In the genomic region with DNA sequence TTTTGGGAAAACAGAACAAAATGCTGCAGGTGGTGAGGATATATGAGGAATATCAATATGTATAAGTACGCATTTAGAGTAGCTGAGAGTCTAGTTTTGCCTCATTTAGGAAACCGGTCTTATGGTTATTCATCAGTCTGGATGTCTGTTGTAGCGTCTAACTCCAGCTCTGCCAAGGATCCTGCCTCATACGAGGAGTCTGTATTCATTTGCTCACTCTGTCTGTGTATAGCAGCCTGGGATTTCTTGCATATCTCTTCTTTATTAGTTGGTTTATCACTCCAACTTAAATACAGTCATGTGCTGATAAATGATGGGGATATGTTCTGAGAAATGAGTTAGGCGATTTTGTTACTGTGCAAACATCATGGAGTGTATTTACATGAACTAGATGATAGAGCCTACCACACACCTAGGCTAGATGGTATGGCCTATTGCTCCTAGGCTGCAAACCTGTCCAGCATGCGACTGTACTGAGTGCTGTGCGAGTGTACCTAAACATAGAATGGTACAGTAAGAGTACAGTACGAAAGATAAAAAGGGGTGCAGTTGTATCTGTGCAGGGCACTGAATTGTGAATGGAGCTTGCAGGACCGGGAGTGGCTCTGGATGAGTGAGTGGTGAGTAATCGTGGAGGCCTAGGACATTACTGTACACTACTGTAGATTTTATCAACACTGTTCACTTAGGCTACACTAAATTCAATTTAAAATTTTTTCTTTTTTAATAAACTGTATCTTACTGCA, we compare ENCODE assay signal across 13 cellular contexts.
DNase-seq lines count a peak whose midpoint lies in the region; ATAC-seq and TF ChIP-seq lines count a peak whose summit lies in the region.
"Had no signal": no experiment of that assay in that cellular context is flagged by ENCODE, and none has a peak within 500 bp of the region (broad histone marks: within the 10 kb centered on the region; RNA-seq: fewer than 3 reads in every experiment).

No MANE protein-coding gene starts in this region.

- ATAC-seq in GM23338 (no peak), GM21423 (IDR thresholded peaks at IDR 0.05; ENCODE audit: unreplicated experiment) (no peak), HG03045 (IDR thresholded peaks at IDR 0.05; ENCODE audit: unreplicated experiment) (no peak), HG02852 (IDR thresholded peaks at IDR 0.05; ENCODE audit: unreplicated experiment) (no peak)

- H3K4me3 ChIP-seq in GM23338, result no peak overlapping the region
- H3K4me3 ChIP-seq in retinal pigment epithelial cell (ENCODE audit: low read length), result no peak overlapping the region
- H3K4me3 ChIP-seq: SK-N-MC had no signal

- no peaks in the 10 kb centered on the region for H3K36me3 Mint-ChIP-seq in GM23338 (ENCODE audit: low read depth)

- no peaks in the 10 kb centered on the region for H4K20me1 ChIP-seq in GM23338 (replicated peaks; ENCODE audit: insufficient read depth)

- H3K4me1 ChIP-seq in GM23338 (ENCODE audit: insufficient read depth), result no peaks in the 10 kb centered on the region

- no peaks in the 10 kb centered on the region for H3K9me3 Mint-ChIP-seq in GM23338
- H3K9me3 Mint-ChIP-seq: activated naive CD8-positive, alpha-beta T cell treated with anti-CD3 and anti-CD28 coated beads, Interleukin-2, amount 10 ng/mL, durations not matched to agents 7 days and 5 days had no signal

- no peak overlapping the region for H3K27ac ChIP-seq in GM23338 (ENCODE audit: low read depth)
- H3K27ac ChIP-seq: SK-N-MC had no signal

- H3K4me1 Mint-ChIP-seq in GM23338, result peaks cover 2% of the 10 kb centered on the region; the same call in 1 of the 3 replicates

- no peak overlapping the region for H3K4me3 Mint-ChIP-seq in GM23338
- H3K4me3 Mint-ChIP-seq: activated CD4-positive, alpha-beta memory T cell treated with anti-CD3 and anti-CD28 coated beads for 36 hours; activated naive CD8-positive, alpha-beta T cell treated with anti-CD3 and anti-CD28 coated beads, Interleukin-2, amount 10 ng/mL, durations not matched to agents 7 days and 5 days had no signal

- DNase-seq in GM23338 (ENCODE audit: low spot score) (no peak), RPMI7951 (ENCODE audit: low read depth) (peak; percentile 72), fibroblast of gingiva (ENCODE audit: low read depth) (peak; percentile 9), retinal pigment epithelial cell (ENCODE audit: low read depth) (peak; percentile 40)
- no peak for DNase-seq in stimulated activated naive CD4-positive, alpha-beta T cell (lab: John Stamatoyannopoulos, UW)
- DNase-seq: activated CD4-positive, alpha-beta memory T cell treated with anti-CD3 and anti-CD28 coated beads for 36 hours; activated naive CD8-positive, alpha-beta T cell treated with anti-CD3 and anti-CD28 coated beads, Interleukin-2, amount 10 ng/mL, durations not matched to agents 7 days and 5 days; DND-41; NCI-H1694 had no signal

- H3K27me3 ChIP-seq in GM23338 (ENCODE audit: insufficient read depth), result no peaks in the 10 kb centered on the region

- H3K79me2 ChIP-seq in GM23338 (replicated peaks; ENCODE audit: insufficient read depth), result no peaks in the 10 kb centered on the region

- no peaks in the 10 kb centered on the region for H3K36me3 ChIP-seq in GM23338 (ENCODE audit: insufficient read depth)

- TF ChIP-seq CTCF in GM23338 (conservative IDR thresholded peaks at IDR 0.05; ENCODE audit: low read depth in 2 of 2) (no peak), retinal pigment epithelial cell (conservative IDR thresholded peaks at IDR 0.05; ENCODE audit: low read depth, low read length) (no peak)

- no peaks in the 10 kb centered on the region for H3K9me2 ChIP-seq in GM23338 (ENCODE audit: insufficient read depth)

- H3K27me3 Mint-ChIP-seq in GM23338 (ENCODE audit: insufficient read depth, low read depth, poor library complexity), result no peaks in the 10 kb centered on the region
- H3K27me3 Mint-ChIP-seq: activated CD4-positive, alpha-beta memory T cell treated with anti-CD3 and anti-CD28 coated beads for 36 hours; activated naive CD8-positive, alpha-beta T cell treated with anti-CD3 and anti-CD28 coated beads, Interleukin-2, amount 10 ng/mL, durations not matched to agents 7 days and 5 days had no signal

- peak overlapping the region; percentile 56; the same call in 1 of the 2 replicates for H3K27ac Mint-ChIP-seq in GM23338
- H3K27ac Mint-ChIP-seq: activated CD4-positive, alpha-beta memory T cell treated with anti-CD3 and anti-CD28 coated beads for 36 hours; activated naive CD8-positive, alpha-beta T cell treated with anti-CD3 and anti-CD28 coated beads, Interleukin-2, amount 10 ng/mL, durations not matched to agents 7 days and 5 days had no signal

- no peak overlapping the region for H2AFZ ChIP-seq in GM23338

- H3K4me2 ChIP-seq in GM23338, result no peak overlapping the region

- no peaks in the 10 kb centered on the region for H3F3A ChIP-seq in GM23338 (replicated peaks; ENCODE audit: low read depth)

TF ChIP-seq in GM23338, 12 proteins besides CTCF, POLR2A, EP300 and RAD21 (continues in another document):
- TF ChIP-seq JUNB (IDR thresholded peaks at IDR 0.05; ENCODE audit: unreplicated experiment) (no peak), ZNF114 (CRISPR knock-in tag; IDR thresholded peaks at IDR 0.05) (no peak), ZNF331 (CRISPR knock-in tag; IDR thresholded peaks at IDR 0.05; ENCODE audit: low read depth) (no peak), CREB1 (CRISPR knock-in tag; IDR thresholded peaks at IDR 0.05; ENCODE audit: low read depth) (no peak), POLR2AphosphoS5 (IDR thresholded peaks at IDR 0.05; ENCODE audit: low read depth) (no peak), NANOG (IDR thresholded peaks at IDR 0.05; ENCODE audit: borderline replicate concordance) (no peak), EZH2 (IDR thresholded peaks at IDR 0.05; ENCODE audit: low read depth, unreplicated experiment) (no peak), EZH2phosphoT487 (IDR thresholded peaks at IDR 0.05; ENCODE audit: unreplicated experiment) (no peak)
- TF ChIP-seq, protein P1, sequence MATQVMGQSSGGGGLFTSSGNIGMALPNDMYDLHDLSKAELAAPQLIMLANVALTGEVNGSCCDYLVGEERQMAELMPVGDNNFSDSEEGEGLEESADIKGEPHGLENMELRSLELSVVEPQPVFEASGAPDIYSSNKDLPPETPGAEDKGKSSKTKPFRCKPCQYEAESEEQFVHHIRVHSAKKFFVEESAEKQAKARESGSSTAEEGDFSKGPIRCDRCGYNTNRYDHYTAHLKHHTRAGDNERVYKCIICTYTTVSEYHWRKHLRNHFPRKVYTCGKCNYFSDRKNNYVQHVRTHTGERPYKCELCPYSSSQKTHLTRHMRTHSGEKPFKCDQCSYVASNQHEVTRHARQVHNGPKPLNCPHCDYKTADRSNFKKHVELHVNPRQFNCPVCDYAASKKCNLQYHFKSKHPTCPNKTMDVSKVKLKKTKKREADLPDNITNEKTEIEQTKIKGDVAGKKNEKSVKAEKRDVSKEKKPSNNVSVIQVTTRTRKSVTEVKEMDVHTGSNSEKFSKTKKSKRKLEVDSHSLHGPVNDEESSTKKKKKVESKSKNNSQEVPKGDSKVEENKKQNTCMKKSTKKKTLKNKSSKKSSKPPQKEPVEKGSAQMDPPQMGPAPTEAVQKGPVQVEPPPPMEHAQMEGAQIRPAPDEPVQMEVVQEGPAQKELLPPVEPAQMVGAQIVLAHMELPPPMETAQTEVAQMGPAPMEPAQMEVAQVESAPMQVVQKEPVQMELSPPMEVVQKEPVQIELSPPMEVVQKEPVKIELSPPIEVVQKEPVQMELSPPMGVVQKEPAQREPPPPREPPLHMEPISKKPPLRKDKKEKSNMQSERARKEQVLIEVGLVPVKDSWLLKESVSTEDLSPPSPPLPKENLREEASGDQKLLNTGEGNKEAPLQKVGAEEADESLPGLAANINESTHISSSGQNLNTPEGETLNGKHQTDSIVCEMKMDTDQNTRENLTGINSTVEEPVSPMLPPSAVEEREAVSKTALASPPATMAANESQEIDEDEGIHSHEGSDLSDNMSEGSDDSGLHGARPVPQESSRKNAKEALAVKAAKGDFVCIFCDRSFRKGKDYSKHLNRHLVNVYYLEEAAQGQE (IDR thresholded peaks at IDR 0.05; ENCODE audit: unreplicated experiment), result no peak
- TF ChIP-seq, protein P2, sequence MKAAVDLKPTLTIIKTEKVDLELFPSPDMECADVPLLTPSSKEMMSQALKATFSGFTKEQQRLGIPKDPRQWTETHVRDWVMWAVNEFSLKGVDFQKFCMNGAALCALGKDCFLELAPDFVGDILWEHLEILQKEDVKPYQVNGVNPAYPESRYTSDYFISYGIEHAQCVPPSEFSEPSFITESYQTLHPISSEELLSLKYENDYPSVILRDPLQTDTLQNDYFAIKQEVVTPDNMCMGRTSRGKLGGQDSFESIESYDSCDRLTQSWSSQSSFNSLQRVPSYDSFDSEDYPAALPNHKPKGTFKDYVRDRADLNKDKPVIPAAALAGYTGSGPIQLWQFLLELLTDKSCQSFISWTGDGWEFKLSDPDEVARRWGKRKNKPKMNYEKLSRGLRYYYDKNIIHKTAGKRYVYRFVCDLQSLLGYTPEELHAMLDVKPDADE (IDR thresholded peaks at IDR 0.05), result no peak

Comparison
In these comparisons a context has a peak if more than half of its experiments do, and no peak if none do; other contexts are left out.
1. DNase-seq: peak in RPMI7951 (single experiment), fibroblast of gingiva (single experiment) and retinal pigment epithelial cell (single experiment); none in GM23338 (single experiment) and stimulated activated naive CD4-positive, alpha-beta T cell (0 of 6).